ENCODE assay signal across 34 cellular contexts in genomic region chr5:170502692-170503091, GRCh38. TPM values are rescaled to one million over a fixed set of nuclear protein-coding genes. Genes with fewer than 3 reads are reported as not detected.
"Had no signal": no experiment of that assay in that cellular context is flagged by ENCODE, and none has a peak within 500 bp of the region (broad histone marks: within the 10 kb centered on the region; RNA-seq: fewer than 3 reads in every experiment).

No MANE protein-coding gene starts in this region.

- H3K4me3 Mint-ChIP-seq: activated CD4-positive, alpha-beta T cell treated with anti-CD3 and anti-CD28 coated beads for 36 hours; activated CD4-positive, alpha-beta T cell treated with anti-CD3 and anti-CD28 coated beads, Interleukin-2, amount 10 ng/mL, durations not matched to agents 7 days and 5 days; activated CD8-positive, alpha-beta T cell treated with anti-CD3 and anti-CD28 coated beads, Interleukin-2, amount 10 ng/mL, durations not matched to agents 7 days and 5 days; activated naive CD4-positive, alpha-beta T cell treated with anti-CD3 and anti-CD28 coated beads for 36 hours; activated T-cell treated with anti-CD3 and anti-CD28 coated beads, Interleukin-2, amount 50 U/mL, for 24 hours; T-helper 1 cell treated with Interleukin-12 subunit alpha and Interleukin-12 subunit beta and Interleukin-4 antibody, amounts not matched to agents 30 μg/mL and 1 μg/mL, for 36 hours; T-helper 2 cell treated with Interferon-gamma antibody and Interleukin-4, amounts not matched to agents 5 μg/mL and 100 μg/mL, for 36 hours had no signal

- H3K4me3 ChIP-seq: adrenal gland, cardiac muscle cell, Peyer's patch, SJSA1 had no signal

- H3K9me3 Mint-ChIP-seq: activated CD4-positive, alpha-beta T cell treated with anti-CD3 and anti-CD28 coated beads, Interleukin-2, amount 10 ng/mL, durations not matched to agents 7 days and 5 days; activated naive CD4-positive, alpha-beta T cell treated with anti-CD3 and anti-CD28 coated beads for 36 hours; activated naive CD4-positive, alpha-beta T cell treated with anti-CD3 and anti-CD28 coated beads, Interleukin-2, amount 50 U/mL, for 72 hours; activated T-cell treated with anti-CD3 and anti-CD28 coated beads, Interleukin-2, amount 50 U/mL, for 24 hours; activated T-helper 2 cell treated with anti-CD3 and anti-CD28 coated beads, Interferon-gamma antibody, Interleukin-2, Interleukin-4, amounts not matched to agents 10 μg/mL and 5 μg/mL and 100 μg/mL, durations not matched to agents 14 hours and 24 hours and 36 hours; T-helper 1 cell treated with Interleukin-12 subunit alpha and Interleukin-12 subunit beta and Interleukin-4 antibody, amounts not matched to agents 30 μg/mL and 1 μg/mL, for 36 hours; T-helper 2 cell treated with Interferon-gamma antibody and Interleukin-4, amounts not matched to agents 5 μg/mL and 100 μg/mL, for 36 hours had no signal

- H3K4me1 ChIP-seq: Peyer's patch had no signal

- H3K27me3 ChIP-seq: Peyer's patch, SJSA1 had no signal

- DNase-seq: activated CD4-positive, alpha-beta T cell treated with anti-CD3 and anti-CD28 coated beads for 36 hours; activated CD4-positive, alpha-beta T cell treated with anti-CD3 and anti-CD28 coated beads, Interleukin-2, amount 10 ng/mL, durations not matched to agents 7 days and 5 days; activated CD4-positive, alpha-beta T cell treated with anti-CD3 and anti-CD28 coated beads, Interleukin-2, amount 50 U/mL, for 48 hours; activated CD8-positive, alpha-beta T cell treated with anti-CD3 and anti-CD28 coated beads, Interleukin-2, amount 10 ng/mL, durations not matched to agents 7 days and 5 days; activated gamma-delta T cell treated with Interleukin-2 at 50 U/mL for 16 hours; activated naive CD4-positive, alpha-beta T cell treated with anti-CD3 and anti-CD28 coated beads for 36 hours; activated T-cell treated with anti-CD3 and anti-CD28 coated beads, Interleukin-2, amount 50 U/mL, for 24 hours; adrenal gland; anterior cingulate cortex; NCI-H1092 treated with DMSO at 0.1 percent for 48 hours; NCI-H1417; NCI-H146; NCI-H187; NCI-H2029 treated with DMSO at 0.1 percent for 48 hours; NCI-H2107; NCI-H2171; NCI-H510A; NCI-H526; NCI-H748 treated with DMSO at 0.1 percent for 48 hours; NK-92 treated with Interleukin-12 subunit alpha and Interleukin-12 subunit beta, amount 100 ng/mL, for 24 hours; PC-3; Peyer's patch; RPMI8226; SHP77 treated with DMSO at 0.1 percent for 48 hours; SK-N-SH had no signal

- H3K9ac ChIP-seq: KMS-11, SK-N-SH had no signal

- H3K27ac ChIP-seq: adrenal gland, cardiac muscle cell, KMS-11, Peyer's patch, SJSA1 had no signal

- H3K36me3 ChIP-seq: adrenal gland, cardiac muscle cell, Peyer's patch, SJSA1 had no signal

- H3K9me2 ChIP-seq: SK-N-SH had no signal

- H3K9me3 ChIP-seq: adrenal gland, Peyer's patch, SK-N-SH had no signal

- FAIRE-seq: TTC549 had no signal

- H3K4me2 ChIP-seq: KMS-11, SK-N-SH had no signal

- H3K4me1 Mint-ChIP-seq: activated CD4-positive, alpha-beta T cell treated with anti-CD3 and anti-CD28 coated beads for 36 hours; activated CD4-positive, alpha-beta T cell treated with anti-CD3 and anti-CD28 coated beads, Interleukin-2, amount 10 ng/mL, durations not matched to agents 7 days and 5 days had no signal

- ATAC-seq: activated CD4-positive, alpha-beta T cell treated with anti-CD3 and anti-CD28 coated beads for 36 hours; activated CD4-positive, CD25-positive, alpha-beta regulatory T cell treated with anti-CD3 and anti-CD28 coated beads, Interleukin-2, amount 50 U/mL, for 24 hours; activated CD8-positive, alpha-beta T cell treated with anti-CD3 and anti-CD28 coated beads, Interleukin-2, amount 10 ng/mL, durations not matched to agents 7 days and 5 days; activated naive CD4-positive, alpha-beta T cell treated with anti-CD3 and anti-CD28 coated beads, Interleukin-2, amount 50 U/mL, for 72 hours; PC-3 had no signal

- H3K27ac Mint-ChIP-seq: activated CD4-positive, alpha-beta T cell treated with anti-CD3 and anti-CD28 coated beads for 36 hours; activated CD4-positive, alpha-beta T cell treated with anti-CD3 and anti-CD28 coated beads, Interleukin-2, amount 10 ng/mL, durations not matched to agents 7 days and 5 days; activated CD8-positive, alpha-beta T cell treated with anti-CD3 and anti-CD28 coated beads, Interleukin-2, amount 10 ng/mL, durations not matched to agents 7 days and 5 days; activated naive CD4-positive, alpha-beta T cell treated with anti-CD3 and anti-CD28 coated beads for 36 hours; activated naive CD4-positive, alpha-beta T cell treated with anti-CD3 and anti-CD28 coated beads, Interleukin-2, amount 50 U/mL, for 72 hours; activated T-cell treated with anti-CD3 and anti-CD28 coated beads, Interleukin-2, amount 50 U/mL, for 24 hours; activated T-helper 2 cell treated with anti-CD3 and anti-CD28 coated beads, Interferon-gamma antibody, Interleukin-2, Interleukin-4, amounts not matched to agents 10 μg/mL and 5 μg/mL and 100 μg/mL, durations not matched to agents 14 hours and 24 hours and 36 hours; T-helper 1 cell treated with Interleukin-12 subunit alpha and Interleukin-12 subunit beta and Interleukin-4 antibody, amounts not matched to agents 30 μg/mL and 1 μg/mL, for 36 hours; T-helper 2 cell treated with Interferon-gamma antibody and Interleukin-4, amounts not matched to agents 5 μg/mL and 100 μg/mL, for 36 hours had no signal

RNA-seq across cellular contexts. Expression of gene KCNIP1, which starts 1.1 kb away (rescaled TPM):
- total RNA-seq: activated CD4-positive, alpha-beta T cell treated with anti-CD3 and anti-CD28 coated beads for 36 hours; activated CD4-positive, alpha-beta T cell treated with anti-CD3 and anti-CD28 coated beads, Interleukin-2, amount 10 ng/mL, durations not matched to agents 7 days and 5 days; activated CD8-positive, alpha-beta T cell treated with anti-CD3 and anti-CD28 coated beads, Interleukin-2, amount 10 ng/mL, durations not matched to agents 7 days and 5 days; activated naive CD4-positive, alpha-beta T cell treated with anti-CD3 and anti-CD28 coated beads for 36 hours; activated naive CD4-positive, alpha-beta T cell treated with anti-CD3 and anti-CD28 coated beads, Interleukin-2, amount 50 U/mL, for 72 hours; activated T-helper 2 cell treated with anti-CD3 and anti-CD28 coated beads, Interferon-gamma antibody, Interleukin-2, Interleukin-4, amounts not matched to agents 10 μg/mL and 5 μg/mL and 100 μg/mL, durations not matched to agents 14 hours and 24 hours and 36 hours; PC-3; Peyer's patch had no signal
- polyA plus RNA-seq: cardiac muscle cell had no signal
